7 cellular contexts compared by ENCODE assay signal in genomic region chr9:26856413-26857032, GRCh38. TPM values are rescaled to one million over a fixed set of nuclear protein-coding genes. Genes with fewer than 3 reads are reported as not detected.
DNase-seq lines count a peak whose midpoint lies in the region; ATAC-seq and TF ChIP-seq lines count a peak whose summit lies in the region.

No MANE protein-coding gene starts in this region.

- ATAC-seq in GM19452 (IDR thresholded peaks at IDR 0.05; ENCODE audit: unreplicated experiment) (peak; percentile 81), HG03558 (IDR thresholded peaks at IDR 0.05; ENCODE audit: extremely low read depth, unreplicated experiment) (peak; percentile 65), HG02870 (IDR thresholded peaks at IDR 0.05; ENCODE audit: unreplicated experiment) (no peak)

- H3K27ac Mint-ChIP-seq in chondrocyte (ENCODE audit: unreplicated experiment) = no peak overlapping the region

- peaks cover 3% of the 10 kb centered on the region for H3K9me3 Mint-ChIP-seq in chondrocyte (ENCODE audit: low read depth)

- H3K36me3 Mint-ChIP-seq in chondrocyte (ENCODE audit: low read depth) = peaks cover 13% of the 10 kb centered on the region

- DNase-seq in EH (ENCODE audit: low read depth) = peak; percentile 55
- DNase-seq in NCI-H69 (lab: John Stamatoyannopoulos, UW) = peak; percentile 85
- DNase-seq in chondrocyte (ENCODE audit: low spot score) = no peak
- peak; percentile 61 for DNase-seq in myocyte (ENCODE audit: low read depth)

- H3K27me3 Mint-ChIP-seq in chondrocyte (ENCODE audit: low read depth) = no peaks in the 10 kb centered on the region

- TF ChIP-seq CTCF in chondrocyte (IDR thresholded peaks at IDR 0.05) = peak; percentile 76

- no peak overlapping the region for H3K4me3 Mint-ChIP-seq in chondrocyte (ENCODE audit: unreplicated experiment)

- no peaks in the 10 kb centered on the region for H3K4me1 Mint-ChIP-seq in chondrocyte (ENCODE audit: low read depth)

RNA-seq across cellular contexts. Expression of gene CAAP1, which starts 36.1 kb away (rescaled TPM):
- total RNA-seq in chondrocyte (15.0 to 19.1 TPM (median 16.1 TPM) in 3 replicates), myocyte (25.5 and 30.1 TPM in 2 replicates)
- 14.2 TPM for polyA plus RNA-seq in myocyte (2012)
